ENCODE assay signal across 16 cellular contexts in genomic region chr2:104405628-104406027, GRCh38.
"Had no signal": no experiment of that assay in that cellular context is flagged by ENCODE, and none has a peak within 500 bp of the region (broad histone marks: within the 10 kb centered on the region; RNA-seq: fewer than 3 reads in every experiment).

No MANE protein-coding gene starts in this region.

- H3K27ac Mint-ChIP-seq: naive thymus-derived CD4-positive, alpha-beta T cell; nephron progenitor cell had no signal

- H3K27ac ChIP-seq: coronary artery, heart left ventricle, neutrophil, spleen, stomach, thoracic aorta, transverse colon had no signal

- H3K27me3 ChIP-seq: spleen, stomach, transverse colon had no signal

- H3K9me3 Mint-ChIP-seq: nephron progenitor cell had no signal

- H3K4me1 Mint-ChIP-seq: naive thymus-derived CD4-positive, alpha-beta T cell had no signal

- H3K9me3 ChIP-seq: heart left ventricle, neutrophil, spleen, stomach, thoracic aorta, transverse colon had no signal

- H3K4me3 ChIP-seq: coronary artery, heart left ventricle, spleen, stomach, thoracic aorta, transverse colon had no signal

- H3K4me3 Mint-ChIP-seq: naive thymus-derived CD4-positive, alpha-beta T cell; nephron progenitor cell had no signal

- H3K36me3 ChIP-seq: heart left ventricle, neutrophil, spleen, stomach, thoracic aorta, transverse colon had no signal

- H3K4me1 ChIP-seq: heart left ventricle, spleen, stomach, transverse colon had no signal

- H3K36me3 Mint-ChIP-seq: naive thymus-derived CD4-positive, alpha-beta T cell had no signal

- ATAC-seq: heart left ventricle; naive thymus-derived CD4-positive, alpha-beta T cell; sciatic nerve had no signal

- DNase-seq: effector CD8-positive, alpha-beta T cell; foreskin melanocyte; heart left ventricle; kidney glomerular epithelial cell; mammary epithelial cell; naive thymus-derived CD4-positive, alpha-beta T cell; nephron progenitor cell; spleen; stimulated activated CD4-positive, alpha-beta T cell treated with anti-CD3 and anti-CD28 coated beads, Interleukin-2, amount 100 ng/mL, for 24 hours; stimulated activated naive CD4-positive, alpha-beta T cell; stomach; transverse colon had no signal
